In the genomic region with DNA sequence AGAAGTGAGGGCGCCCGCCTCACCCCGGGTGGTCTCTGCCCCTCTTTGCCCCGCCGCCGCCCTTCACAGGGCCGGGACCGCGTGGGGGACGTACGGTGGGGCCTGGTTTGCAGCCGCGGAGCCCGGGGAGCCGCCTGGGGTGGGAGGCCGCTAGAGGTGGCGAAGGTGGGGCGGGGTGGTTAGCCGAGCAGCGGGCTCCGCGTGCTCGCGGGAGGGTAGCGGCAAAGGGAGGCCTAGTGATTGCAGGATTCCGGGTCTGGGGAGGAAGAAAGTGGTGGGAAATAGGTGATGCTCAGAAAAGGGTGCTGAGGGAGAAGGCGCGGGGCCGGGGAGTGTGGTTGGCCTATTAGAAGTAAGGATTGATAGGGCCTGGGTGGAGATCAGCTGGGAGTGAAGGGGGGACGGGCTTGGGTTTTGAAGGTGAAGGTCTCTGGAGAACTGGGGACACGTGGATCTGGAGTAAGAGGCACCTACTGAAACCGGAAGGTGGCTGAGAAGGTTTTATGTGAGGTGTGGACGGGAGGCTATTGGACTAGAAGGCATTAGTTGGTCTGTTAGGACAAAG, we compare ENCODE assay signal across 1 cellular context.
TF ChIP-seq lines count a peak whose summit lies in the region.

No MANE protein-coding gene starts in this region.

TF ChIP-seq in HEK293, 187 proteins besides CTCF, POLR2A, EP300 and RAD21 (continued from another document and continues in another):
- TF ChIP-seq KLF16 (tag by site-specific recombination; IDR thresholded peaks at IDR 0.05) = peak; percentile 38; the same call in 1 of the 2 replicates
- TF ChIP-seq ZSCAN16 (tag by site-specific recombination; IDR thresholded peaks at IDR 0.05) = no peak
- TF ChIP-seq ZFP3 (tag by site-specific recombination; IDR thresholded peaks at IDR 0.05; ENCODE audit: low read depth) = no peak
- TF ChIP-seq ZNF560 (tag by site-specific recombination; IDR thresholded peaks at IDR 0.05; ENCODE audit: borderline replicate concordance) = no peak
- TF ChIP-seq ZNF10 (tag by site-specific recombination; IDR thresholded peaks at IDR 0.05) = no peak; the same call in 1 of the 2 replicates
- no peak for TF ChIP-seq ZNF211 (tag by site-specific recombination; IDR thresholded peaks at IDR 0.05; ENCODE audit: low read depth)
- TF ChIP-seq ZNF621 (tag by site-specific recombination; IDR thresholded peaks at IDR 0.05) = no peak
- TF ChIP-seq OSR2 (tag by site-specific recombination; IDR thresholded peaks at IDR 0.05) = no peak
- peak; percentile 14; the same call in 1 of the 2 replicates for TF ChIP-seq ZNF391 (tag by site-specific recombination; IDR thresholded peaks at IDR 0.05; ENCODE audit: borderline replicate concordance, low read depth)
- no peak for TF ChIP-seq ZSCAN30 (tag by site-specific recombination; IDR thresholded peaks at IDR 0.05)
- TF ChIP-seq FEZF1 (tag by site-specific recombination; IDR thresholded peaks at IDR 0.05) = no peak
- TF ChIP-seq IKZF3 (tag by site-specific recombination; IDR thresholded peaks at IDR 0.05) = no peak
- TF ChIP-seq SALL2 (tag by site-specific recombination; IDR thresholded peaks at IDR 0.05; ENCODE audit: borderline replicate concordance) = no peak
- TF ChIP-seq, protein P1, sequence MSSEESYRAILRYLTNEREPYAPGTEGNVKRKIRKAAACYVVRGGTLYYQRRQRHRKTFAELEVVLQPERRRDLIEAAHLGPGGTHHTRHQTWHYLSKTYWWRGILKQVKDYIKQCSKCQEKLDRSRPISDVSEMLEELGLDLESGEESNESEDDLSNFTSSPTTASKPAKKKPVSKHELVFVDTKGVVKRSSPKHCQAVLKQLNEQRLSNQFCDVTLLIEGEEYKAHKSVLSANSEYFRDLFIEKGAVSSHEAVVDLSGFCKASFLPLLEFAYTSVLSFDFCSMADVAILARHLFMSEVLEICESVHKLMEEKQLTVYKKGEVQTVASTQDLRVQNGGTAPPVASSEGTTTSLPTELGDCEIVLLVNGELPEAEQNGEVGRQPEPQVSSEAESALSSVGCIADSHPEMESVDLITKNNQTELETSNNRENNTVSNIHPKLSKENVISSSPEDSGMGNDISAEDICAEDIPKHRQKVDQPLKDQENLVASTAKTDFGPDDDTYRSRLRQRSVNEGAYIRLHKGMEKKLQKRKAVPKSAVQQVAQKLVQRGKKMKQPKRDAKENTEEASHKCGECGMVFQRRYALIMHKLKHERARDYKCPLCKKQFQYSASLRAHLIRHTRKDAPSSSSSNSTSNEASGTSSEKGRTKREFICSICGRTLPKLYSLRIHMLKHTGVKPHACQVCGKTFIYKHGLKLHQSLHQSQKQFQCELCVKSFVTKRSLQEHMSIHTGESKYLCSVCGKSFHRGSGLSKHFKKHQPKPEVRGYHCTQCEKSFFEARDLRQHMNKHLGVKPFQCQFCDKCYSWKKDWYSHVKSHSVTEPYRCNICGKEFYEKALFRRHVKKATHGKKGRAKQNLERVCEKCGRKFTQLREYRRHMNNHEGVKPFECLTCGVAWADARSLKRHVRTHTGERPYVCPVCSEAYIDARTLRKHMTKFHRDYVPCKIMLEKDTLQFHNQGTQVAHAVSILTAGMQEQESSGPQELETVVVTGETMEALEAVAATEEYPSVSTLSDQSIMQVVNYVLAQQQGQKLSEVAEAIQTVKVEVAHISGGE (tag by site-specific recombination; conservative IDR thresholded peaks at IDR 0.05; ENCODE audit: low read depth) = peak; percentile 37; the same call in 1 of the 2 replicates
- TF ChIP-seq ZBTB8A (tag by site-specific recombination; IDR thresholded peaks at IDR 0.05) = peak; percentile 55
- peak; percentile 17; the same call in 1 of the 2 replicates for TF ChIP-seq ZNF423 (tag by site-specific recombination; IDR thresholded peaks at IDR 0.05)
- TF ChIP-seq, protein P2, sequence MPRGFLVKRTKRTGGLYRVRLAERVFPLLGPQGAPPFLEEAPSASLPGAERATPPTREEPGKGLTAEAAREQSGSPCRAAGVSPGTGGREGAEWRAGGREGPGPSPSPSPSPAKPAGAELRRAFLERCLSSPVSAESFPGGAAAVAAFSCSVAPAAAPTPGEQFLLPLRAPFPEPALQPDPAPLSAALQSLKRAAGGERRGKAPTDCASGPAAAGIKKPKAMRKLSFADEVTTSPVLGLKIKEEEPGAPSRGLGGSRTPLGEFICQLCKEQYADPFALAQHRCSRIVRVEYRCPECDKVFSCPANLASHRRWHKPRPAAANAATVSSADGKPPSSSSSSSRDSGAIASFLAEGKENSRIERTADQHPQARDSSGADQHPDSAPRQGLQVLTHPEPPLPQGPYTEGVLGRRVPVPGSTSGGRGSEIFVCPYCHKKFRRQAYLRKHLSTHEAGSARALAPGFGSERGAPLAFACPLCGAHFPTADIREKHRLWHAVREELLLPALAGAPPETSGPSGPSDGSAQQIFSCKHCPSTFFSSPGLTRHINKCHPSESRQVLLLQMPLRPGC (tag by site-specific recombination; IDR thresholded peaks at IDR 0.05) = no peak
- TF ChIP-seq ZNF658 (tag by site-specific recombination; IDR thresholded peaks at IDR 0.05) = no peak
- no peak for TF ChIP-seq ZFP41 (tag by site-specific recombination; IDR thresholded peaks at IDR 0.05; ENCODE audit: borderline replicate concordance)
- TF ChIP-seq PRDM1 (tag by site-specific recombination; IDR thresholded peaks at IDR 0.05) = peak; percentile 41; the same call in 1 of the 2 replicates
- TF ChIP-seq, protein P3, sequence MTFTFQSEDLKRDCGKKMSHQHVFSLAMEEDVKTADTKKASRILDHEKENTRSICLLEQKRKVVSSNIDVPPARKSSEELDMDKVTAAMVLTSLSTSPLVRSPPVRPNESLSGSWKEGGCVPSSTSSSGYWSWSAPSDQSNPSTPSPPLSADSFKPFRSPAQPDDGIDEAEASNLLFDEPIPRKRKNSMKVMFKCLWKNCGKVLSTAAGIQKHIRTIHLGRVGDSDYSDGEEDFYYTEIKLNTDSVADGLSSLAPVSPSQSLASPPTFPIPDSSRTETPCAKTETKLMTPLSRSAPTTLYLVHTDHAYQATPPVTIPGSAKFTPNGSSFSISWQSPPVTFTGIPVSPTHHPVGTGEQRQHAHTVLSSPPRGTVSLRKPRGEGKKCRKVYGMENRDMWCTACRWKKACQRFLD (tag by site-specific recombination; IDR thresholded peaks at IDR 0.05) = no peak
- TF ChIP-seq, protein P4, sequence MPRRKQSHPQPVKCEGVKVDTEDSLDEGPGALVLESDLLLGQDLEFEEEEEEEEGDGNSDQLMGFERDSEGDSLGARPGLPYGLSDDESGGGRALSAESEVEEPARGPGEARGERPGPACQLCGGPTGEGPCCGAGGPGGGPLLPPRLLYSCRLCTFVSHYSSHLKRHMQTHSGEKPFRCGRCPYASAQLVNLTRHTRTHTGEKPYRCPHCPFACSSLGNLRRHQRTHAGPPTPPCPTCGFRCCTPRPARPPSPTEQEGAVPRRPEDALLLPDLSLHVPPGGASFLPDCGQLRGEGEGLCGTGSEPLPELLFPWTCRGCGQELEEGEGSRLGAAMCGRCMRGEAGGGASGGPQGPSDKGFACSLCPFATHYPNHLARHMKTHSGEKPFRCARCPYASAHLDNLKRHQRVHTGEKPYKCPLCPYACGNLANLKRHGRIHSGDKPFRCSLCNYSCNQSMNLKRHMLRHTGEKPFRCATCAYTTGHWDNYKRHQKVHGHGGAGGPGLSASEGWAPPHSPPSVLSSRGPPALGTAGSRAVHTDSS (tag by site-specific recombination; IDR thresholded peaks at IDR 0.05) = no peak
- no peak for TF ChIP-seq MEIS1 (CRISPR knock-in tag; IDR thresholded peaks at IDR 0.05; ENCODE audit: borderline replicate concordance)
- TF ChIP-seq ZEB2 (tag by site-specific recombination; IDR thresholded peaks at IDR 0.05) = no peak
- no peak for TF ChIP-seq ZNF785 (tag by site-specific recombination; IDR thresholded peaks at IDR 0.05)
- TF ChIP-seq ZNF248 (tag by site-specific recombination; IDR thresholded peaks at IDR 0.05) = no peak
- TF ChIP-seq KLF9 (tag by site-specific recombination; IDR thresholded peaks at IDR 0.05; ENCODE audit: low read depth) = peak; percentile 40
- TF ChIP-seq ZNF610 (tag by site-specific recombination; IDR thresholded peaks at IDR 0.05; ENCODE audit: borderline replicate concordance) = no peak
- TF ChIP-seq ZNF155 (tag by site-specific recombination; IDR thresholded peaks at IDR 0.05) = no peak
- peak; percentile 63 for TF ChIP-seq ZNF335 (tag by site-specific recombination; conservative IDR thresholded peaks at IDR 0.05)
- no peak for TF ChIP-seq ZNF585B (tag by site-specific recombination; IDR thresholded peaks at IDR 0.05)
- no peak for TF ChIP-seq ZBTB1 (tag by site-specific recombination; IDR thresholded peaks at IDR 0.05)
- TF ChIP-seq, protein P5, sequence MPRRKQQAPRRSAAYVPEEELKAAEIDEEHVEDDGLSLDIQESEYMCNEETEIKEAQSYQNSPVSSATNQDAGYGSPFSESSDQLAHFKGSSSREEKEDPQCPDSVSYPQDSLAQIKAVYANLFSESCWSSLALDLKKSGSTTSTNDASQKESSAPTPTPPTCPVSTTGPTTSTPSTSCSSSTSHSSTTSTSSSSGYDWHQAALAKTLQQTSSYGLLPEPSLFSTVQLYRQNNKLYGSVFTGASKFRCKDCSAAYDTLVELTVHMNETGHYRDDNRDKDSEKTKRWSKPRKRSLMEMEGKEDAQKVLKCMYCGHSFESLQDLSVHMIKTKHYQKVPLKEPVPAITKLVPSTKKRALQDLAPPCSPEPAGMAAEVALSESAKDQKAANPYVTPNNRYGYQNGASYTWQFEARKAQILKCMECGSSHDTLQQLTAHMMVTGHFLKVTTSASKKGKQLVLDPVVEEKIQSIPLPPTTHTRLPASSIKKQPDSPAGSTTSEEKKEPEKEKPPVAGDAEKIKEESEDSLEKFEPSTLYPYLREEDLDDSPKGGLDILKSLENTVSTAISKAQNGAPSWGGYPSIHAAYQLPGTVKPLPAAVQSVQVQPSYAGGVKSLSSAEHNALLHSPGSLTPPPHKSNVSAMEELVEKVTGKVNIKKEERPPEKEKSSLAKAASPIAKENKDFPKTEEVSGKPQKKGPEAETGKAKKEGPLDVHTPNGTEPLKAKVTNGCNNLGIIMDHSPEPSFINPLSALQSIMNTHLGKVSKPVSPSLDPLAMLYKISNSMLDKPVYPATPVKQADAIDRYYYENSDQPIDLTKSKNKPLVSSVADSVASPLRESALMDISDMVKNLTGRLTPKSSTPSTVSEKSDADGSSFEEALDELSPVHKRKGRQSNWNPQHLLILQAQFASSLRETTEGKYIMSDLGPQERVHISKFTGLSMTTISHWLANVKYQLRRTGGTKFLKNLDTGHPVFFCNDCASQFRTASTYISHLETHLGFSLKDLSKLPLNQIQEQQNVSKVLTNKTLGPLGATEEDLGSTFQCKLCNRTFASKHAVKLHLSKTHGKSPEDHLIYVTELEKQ (tag by site-specific recombination; IDR thresholded peaks at IDR 0.05; ENCODE audit: borderline replicate concordance) = no peak
- TF ChIP-seq ZNF701 (tag by site-specific recombination; IDR thresholded peaks at IDR 0.05) = no peak
- no peak for TF ChIP-seq GFI1B (tag by site-specific recombination; IDR thresholded peaks at IDR 0.05)
- TF ChIP-seq, protein P6, sequence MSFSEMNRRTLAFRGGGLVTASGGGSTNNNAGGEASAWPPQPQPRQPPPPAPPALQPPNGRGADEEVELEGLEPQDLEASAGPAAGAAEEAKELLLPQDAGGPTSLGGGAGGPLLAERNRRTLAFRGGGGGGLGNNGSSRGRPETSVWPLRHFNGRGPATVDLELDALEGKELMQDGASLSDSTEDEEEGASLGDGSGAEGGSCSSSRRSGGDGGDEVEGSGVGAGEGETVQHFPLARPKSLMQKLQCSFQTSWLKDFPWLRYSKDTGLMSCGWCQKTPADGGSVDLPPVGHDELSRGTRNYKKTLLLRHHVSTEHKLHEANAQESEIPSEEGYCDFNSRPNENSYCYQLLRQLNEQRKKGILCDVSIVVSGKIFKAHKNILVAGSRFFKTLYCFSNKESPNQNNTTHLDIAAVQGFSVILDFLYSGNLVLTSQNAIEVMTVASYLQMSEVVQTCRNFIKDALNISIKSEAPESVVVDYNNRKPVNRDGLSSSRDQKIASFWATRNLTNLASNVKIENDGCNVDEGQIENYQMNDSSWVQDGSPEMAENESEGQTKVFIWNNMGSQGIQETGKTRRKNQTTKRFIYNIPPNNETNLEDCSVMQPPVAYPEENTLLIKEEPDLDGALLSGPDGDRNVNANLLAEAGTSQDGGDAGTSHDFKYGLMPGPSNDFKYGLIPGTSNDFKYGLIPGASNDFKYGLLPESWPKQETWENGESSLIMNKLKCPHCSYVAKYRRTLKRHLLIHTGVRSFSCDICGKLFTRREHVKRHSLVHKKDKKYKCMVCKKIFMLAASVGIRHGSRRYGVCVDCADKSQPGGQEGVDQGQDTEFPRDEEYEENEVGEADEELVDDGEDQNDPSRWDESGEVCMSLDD (tag by site-specific recombination; IDR thresholded peaks at IDR 0.05) = peak; percentile 42; the same call in 1 of the 2 replicates
- no peak for TF ChIP-seq ZNF138 (tag by site-specific recombination; IDR thresholded peaks at IDR 0.05; ENCODE audit: borderline replicate concordance)
- no peak for TF ChIP-seq HOXD13 (CRISPR knock-in tag; IDR thresholded peaks at IDR 0.05; ENCODE audit: borderline replicate concordance)
- no peak for TF ChIP-seq TCF7L2 (IDR thresholded peaks at IDR 0.05; ENCODE audit: borderline replicate concordance, low read depth, low read length)
- TF ChIP-seq, protein P7, sequence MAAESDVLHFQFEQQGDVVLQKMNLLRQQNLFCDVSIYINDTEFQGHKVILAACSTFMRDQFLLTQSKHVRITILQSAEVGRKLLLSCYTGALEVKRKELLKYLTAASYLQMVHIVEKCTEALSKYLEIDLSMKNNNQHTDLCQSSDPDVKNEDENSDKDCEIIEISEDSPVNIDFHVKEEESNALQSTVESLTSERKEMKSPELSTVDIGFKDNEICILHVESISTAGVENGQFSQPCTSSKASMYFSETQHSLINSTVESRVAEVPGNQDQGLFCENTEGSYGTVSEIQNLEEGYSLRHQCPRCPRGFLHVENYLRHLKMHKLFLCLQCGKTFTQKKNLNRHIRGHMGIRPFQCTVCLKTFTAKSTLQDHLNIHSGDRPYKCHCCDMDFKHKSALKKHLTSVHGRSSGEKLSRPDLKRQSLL (tag by site-specific recombination; IDR thresholded peaks at IDR 0.05) = no peak
- TF ChIP-seq, protein P8, sequence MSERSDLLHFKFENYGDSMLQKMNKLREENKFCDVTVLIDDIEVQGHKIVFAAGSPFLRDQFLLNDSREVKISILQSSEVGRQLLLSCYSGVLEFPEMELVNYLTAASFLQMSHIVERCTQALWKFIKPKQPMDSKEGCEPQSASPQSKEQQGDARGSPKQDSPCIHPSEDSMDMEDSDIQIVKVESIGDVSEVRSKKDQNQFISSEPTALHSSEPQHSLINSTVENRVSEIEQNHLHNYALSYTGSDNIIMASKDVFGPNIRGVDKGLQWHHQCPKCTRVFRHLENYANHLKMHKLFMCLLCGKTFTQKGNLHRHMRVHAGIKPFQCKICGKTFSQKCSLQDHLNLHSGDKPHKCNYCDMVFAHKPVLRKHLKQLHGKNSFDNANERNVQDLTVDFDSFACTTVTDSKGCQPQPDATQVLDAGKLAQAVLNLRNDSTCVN (tag by site-specific recombination; optimal IDR thresholded peaks at IDR 0.05) = no peak
- TF ChIP-seq, protein P9, sequence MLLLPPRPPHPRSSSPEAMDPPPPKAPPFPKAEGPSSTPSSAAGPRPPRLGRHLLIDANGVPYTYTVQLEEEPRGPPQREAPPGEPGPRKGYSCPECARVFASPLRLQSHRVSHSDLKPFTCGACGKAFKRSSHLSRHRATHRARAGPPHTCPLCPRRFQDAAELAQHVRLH (tag by site-specific recombination; IDR thresholded peaks at IDR 0.05) = 0 out of 2 replicates have a peak, but pooled peaks have one; percentile 51
- TF ChIP-seq, protein P10, sequence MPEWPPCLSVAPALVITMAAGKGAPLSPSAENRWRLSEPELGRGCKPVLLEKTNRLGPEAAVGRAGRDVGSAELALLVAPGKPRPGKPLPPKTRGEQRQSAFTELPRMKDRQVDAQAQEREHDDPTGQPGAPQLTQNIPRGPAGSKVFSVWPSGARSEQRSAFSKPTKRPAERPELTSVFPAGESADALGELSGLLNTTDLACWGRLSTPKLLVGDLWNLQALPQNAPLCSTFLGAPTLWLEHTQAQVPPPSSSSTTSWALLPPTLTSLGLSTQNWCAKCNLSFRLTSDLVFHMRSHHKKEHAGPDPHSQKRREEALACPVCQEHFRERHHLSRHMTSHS (tag by site-specific recombination; IDR thresholded peaks at IDR 0.05) = no peak
- no peak for TF ChIP-seq ZNF707 (tag by site-specific recombination; IDR thresholded peaks at IDR 0.05)
